18 cellular contexts compared by ENCODE assay signal in the genomic region with DNA sequence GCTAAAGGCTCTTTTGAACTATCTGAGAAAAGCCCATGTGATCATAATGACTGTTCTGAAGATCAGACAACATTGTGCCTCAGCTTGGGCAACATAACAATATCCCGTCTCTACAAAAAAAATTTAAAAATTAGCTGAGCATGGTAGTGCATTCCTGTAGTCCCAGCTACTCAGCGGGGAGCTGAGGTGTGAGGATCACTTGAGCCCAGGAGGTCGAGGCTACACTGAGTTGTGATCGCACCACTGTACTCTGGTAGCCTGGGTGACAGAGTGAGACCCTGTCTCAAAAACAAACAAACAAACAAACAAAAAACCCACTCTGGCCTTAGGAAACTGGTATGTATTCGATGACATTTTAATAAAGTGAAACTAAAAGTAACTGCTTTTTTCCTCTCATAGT.
"Had no signal": no experiment of that assay in that cellular context is flagged by ENCODE, and none has a peak within 500 bp of the region (broad histone marks: within the 10 kb centered on the region; RNA-seq: fewer than 3 reads in every experiment).

No MANE protein-coding gene starts in this region.

- H3K27ac Mint-ChIP-seq: dendritic cell treated with granulocyte-macrophage colony-stimulating factor and Interleukin-4, amounts not matched to agents 40 ng/mL and 50 ng/mL, for 4 days; effector memory CD8-positive, alpha-beta T cell; natural killer cell had no signal

- H3K4me3 Mint-ChIP-seq: dendritic cell treated with granulocyte-macrophage colony-stimulating factor and Interleukin-4, amounts not matched to agents 40 ng/mL and 50 ng/mL, for 4 days; effector memory CD8-positive, alpha-beta T cell; natural killer cell; neural crest cell had no signal

- H3K4me1 Mint-ChIP-seq: natural killer cell had no signal

- H3K27me3 Mint-ChIP-seq: dendritic cell treated with granulocyte-macrophage colony-stimulating factor and Interleukin-4, amounts not matched to agents 40 ng/mL and 50 ng/mL, for 4 days; effector memory CD8-positive, alpha-beta T cell had no signal

- H3K27me3 ChIP-seq: ovary, right atrium auricular region, stomach, transverse colon had no signal

- DNase-seq: effector memory CD8-positive, alpha-beta T cell; heart right ventricle; hypothalamus; kidney glomerular epithelial cell; mammary epithelial cell; natural killer cell; ovary; small intestine; stimulated activated CD4-positive, alpha-beta T cell treated with anti-CD3 and anti-CD28 coated beads, Interleukin-12 subunit alpha, Interleukin-12 subunit beta, amount 100 ng/mL, for 4 hours; stimulated activated naive CD4-positive, alpha-beta T cell; stomach; substantia nigra; transverse colon had no signal

- H3K4me1 ChIP-seq: heart right ventricle, right atrium auricular region, stomach, transverse colon had no signal

- H3K4me3 ChIP-seq: heart right ventricle, ovary, right atrium auricular region, stomach, thoracic aorta, transverse colon had no signal

- H3K27ac ChIP-seq: epithelial cell of prostate, heart right ventricle, ovary, right atrium auricular region, stomach, thoracic aorta, transverse colon had no signal

- H3K9me3 ChIP-seq: heart right ventricle, ovary, right atrium auricular region, stomach, thoracic aorta, transverse colon had no signal

- H3K36me3 ChIP-seq: heart right ventricle, ovary, right atrium auricular region, stomach, thoracic aorta, transverse colon had no signal
